Comparison of ENCODE assay signal across 22 cellular contexts in genomic region chr4:40053161-40053560, GRCh38.
"Had no signal": no experiment of that assay in that cellular context is flagged by ENCODE, and none has a peak within 500 bp of the region (broad histone marks: within the 10 kb centered on the region; RNA-seq: fewer than 3 reads in every experiment).

No MANE protein-coding gene starts in this region.

- ATAC-seq: activated CD8-positive, alpha-beta T cell treated with anti-CD3 and anti-CD28 coated beads, Interleukin-2, amount 10 ng/mL, durations not matched to agents 7 days and 5 days; Panc1; Right ventricle myocardium inferior had no signal

- H3K4me3 ChIP-seq: SK-N-MC had no signal

- H3K27ac Mint-ChIP-seq: activated CD8-positive, alpha-beta T cell treated with anti-CD3 and anti-CD28 coated beads, Interleukin-2, amount 10 ng/mL, durations not matched to agents 7 days and 5 days had no signal

- FAIRE-seq: bronchial epithelial cell had no signal

- H3K27ac ChIP-seq: SK-N-MC, VCaP had no signal

- H3K4me3 Mint-ChIP-seq: activated CD8-positive, alpha-beta T cell treated with anti-CD3 and anti-CD28 coated beads, Interleukin-2, amount 10 ng/mL, durations not matched to agents 7 days and 5 days had no signal

- DNase-seq: activated CD4-positive, CD25-positive, alpha-beta regulatory T cell; activated CD8-positive, alpha-beta T cell treated with anti-CD3 and anti-CD28 coated beads, Interleukin-2, amount 10 ng/mL, durations not matched to agents 7 days and 5 days; activated naive CD4-positive, alpha-beta T cell treated with Interleukin-2 at 50 U/mL for 16 hours; activated T-cell treated with anti-CD3 and anti-CD28 coated beads, Interleukin-2, amount 50 U/mL, for 1 hour; aorta; central memory CD4-positive, alpha-beta T cell; Kasumi-1; NCI-H1105 treated with DMSO at 0.1 percent for 48 hours; NCI-H1436 treated with DMSO at 0.1 percent for 48 hours; NCI-H187; NCI-H2081; NCI-H510A treated with DMSO at 0.1 percent for 48 hours; NCI-H69; NK-92 treated with Interleukin-12 subunit alpha and Interleukin-12 subunit beta, amount 100 ng/mL, for 24 hours; OCI-M1; RPMI8226; T-helper 1 cell had no signal
